3 cellular contexts compared by ENCODE assay signal in genomic region chr7:141411133-141411532, GRCh38.
TF ChIP-seq lines count a peak whose summit lies in the region.

No MANE protein-coding gene starts in this region.

TF ChIP-seq in HepG2, 621 proteins besides CTCF, POLR2A, EP300 and RAD21:
- peak; percentile 89 for TF ChIP-seq CEBPB (IDR thresholded peaks at IDR 0.05; ENCODE audit: borderline replicate concordance, low read depth, low read length)
- peak; percentile 55 for TF ChIP-seq CEBPG (CRISPR knock-in tag; IDR thresholded peaks at IDR 0.05)
- no peak for TF ChIP-seq ZNF441 (CRISPR knock-in tag; IDR thresholded peaks at IDR 0.05; ENCODE audit: borderline replicate concordance)
- TF ChIP-seq IKZF5 (CRISPR knock-in tag; IDR thresholded peaks at IDR 0.05): no peak
- TF ChIP-seq SAP130 (CRISPR knock-in tag; IDR thresholded peaks at IDR 0.05; ENCODE audit: low read depth): no peak

TF ChIP-seq in IMR-90, 13 proteins besides CTCF, POLR2A, EP300 and RAD21:
- TF ChIP-seq BHLHE40 (IDR thresholded peaks at IDR 0.05; ENCODE audit: low read depth, low read length): no peak
- TF ChIP-seq CEBPB (IDR thresholded peaks at IDR 0.05; ENCODE audit: low read depth, low read length): peak; percentile 90

TF ChIP-seq in K562, 482 proteins besides CTCF, POLR2A, EP300 and RAD21:
- TF ChIP-seq TFE3 (CRISPR knock-in tag; IDR thresholded peaks at IDR 0.05) (no peak), AFF4 (CRISPR knock-in tag; IDR thresholded peaks at IDR 0.05) (no peak), SAP30 (IDR thresholded peaks at IDR 0.05; ENCODE audit: borderline replicate concordance, insufficient read depth, low read depth, low read length, poor library complexity, severe bottlenecking) (no peak), IRF9 (tag; IDR thresholded peaks at IDR 0.05) (peak; percentile 51; the same call in 1 of the 2 replicates), CEBPG (CRISPR knock-in tag; IDR thresholded peaks at IDR 0.05) (0 out of 2 replicates have a peak, but pooled peaks have one; percentile 19), CEBPG (tag; conservative IDR thresholded peaks at IDR 0.05 in 1 of 2, IDR thresholded peaks at IDR 0.05 in 1 of 2) (peak; percentile 75 to 97), ZNF3 (CRISPR knock-in tag; IDR thresholded peaks at IDR 0.05) (no peak), PHB (CRISPR knock-in tag; IDR thresholded peaks at IDR 0.05) (no peak), GATAD2B (IDR thresholded peaks at IDR 0.05; ENCODE audit: borderline replicate concordance) (no peak), ZNF280B (CRISPR knock-in tag; IDR thresholded peaks at IDR 0.05) (no peak), CEBPB (tag; IDR thresholded peaks at IDR 0.05) (peak; percentile 91), NFIX (CRISPR knock-in tag; IDR thresholded peaks at IDR 0.05; ENCODE audit: low read depth) (no peak), SLC30A9 (CRISPR knock-in tag; IDR thresholded peaks at IDR 0.05) (no peak), ZNF134 (CRISPR knock-in tag; conservative IDR thresholded peaks at IDR 0.05) (no peak), KAT2B (IDR thresholded peaks at IDR 0.05; ENCODE audit: low read depth, low read length) (no peak), E2F3 (CRISPR knock-in tag; IDR thresholded peaks at IDR 0.05) (no peak), CEBPZ (IDR thresholded peaks at IDR 0.05; ENCODE audit: borderline replicate concordance, low read depth, low read length) (no peak), ARID1B (IDR thresholded peaks at IDR 0.05) (no peak)
